15 cellular contexts compared by ENCODE assay signal in the genomic region with DNA sequence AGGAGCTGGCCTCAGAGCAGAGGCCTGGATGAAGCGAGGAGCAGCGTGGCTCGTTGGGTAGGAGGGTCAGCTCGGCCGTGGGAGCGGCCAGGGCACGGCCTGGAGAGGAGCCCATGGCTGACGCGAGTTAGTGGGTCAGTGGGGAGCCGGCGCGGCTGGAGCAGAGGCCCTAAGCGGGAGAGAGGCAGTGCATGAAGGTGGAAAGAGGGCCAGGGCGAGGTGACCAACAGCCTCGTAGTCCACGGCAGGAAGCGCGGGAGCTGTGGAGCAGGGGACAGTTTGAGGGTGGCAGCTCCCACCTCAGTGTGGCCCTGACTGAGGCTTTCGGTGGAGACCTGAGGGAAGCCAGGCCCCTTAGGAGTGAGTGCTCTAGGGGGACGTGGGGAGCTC. TPM values are rescaled to one million over a fixed set of nuclear protein-coding genes. Genes with fewer than 3 reads are reported as not detected.
DNase-seq lines count a peak whose midpoint lies in the region; TF ChIP-seq lines count a peak whose summit lies in the region.
"Had no signal": no experiment of that assay in that cellular context is flagged by ENCODE, and none has a peak within 500 bp of the region (broad histone marks: within the 10 kb centered on the region; RNA-seq: fewer than 3 reads in every experiment).

No MANE protein-coding gene starts in this region.

- no peak for TF ChIP-seq POLR2A in erythroblast (IDR thresholded peaks at IDR 0.05; ENCODE audit: low read length)

- DNase-seq in COLO668 (lab: John Stamatoyannopoulos, UW; ENCODE audit: unreplicated experiment) (peak; percentile 66), islet precursor cell (peak; percentile 53), posterior vena cava (ENCODE audit: low spot score) (peak; percentile 77), erythroblast (lab: John Stamatoyannopoulos, UW) (no peak), NOMO-1 (lab: John Stamatoyannopoulos, UW; ENCODE audit: unreplicated experiment in 2 of 2) (no peak)
- no peak for DNase-seq in stimulated activated CD4-positive, alpha-beta T cell treated with anti-CD3 and anti-CD28 coated beads, Interleukin-12 subunit alpha, Interleukin-12 subunit beta, amount 100 ng/mL, for 4 hours
- DNase-seq in stimulated activated CD4-positive, alpha-beta T cell treated with anti-CD3 and anti-CD28 coated beads, Interleukin-1b, Interleukin-23, amount 100 ng/mL, for 48 hours: no peak
- DNase-seq: activated CD4-positive, alpha-beta T cell treated with anti-CD3 and anti-CD28 coated beads for 4 hours; dermis blood vessel endothelial cell; naive thymus-derived CD4-positive, alpha-beta T cell; NCI-H2081 treated with DMSO at 0.1 percent for 48 hours; SK-N-SH; small intestine; stimulated activated CD4-positive, alpha-beta T cell treated with anti-CD3 and anti-CD28 coated beads, Interleukin-4, amount 100 ng/mL, for 24 hours had no signal

- H3K9me3 ChIP-seq in KOPT-K1 (ENCODE audit: insufficient read depth, low read length, poor library complexity, severe bottlenecking): no peaks in the 10 kb centered on the region
- H3K9me3 ChIP-seq: SK-N-SH had no signal

- peak overlapping the region; percentile 46 for H3K27ac ChIP-seq in KOPT-K1 (ENCODE audit: low read depth, low read length, poor library complexity, severe bottlenecking)

- intact Hi-C loops in posterior vena cava (cut with DNase I): loop anchor here in 1 of 2 donors (5.0 kb wide), 1 partner anchor 1834 kb away; no protein-coding TSS in a partner anchor

- H3K36me3 ChIP-seq in KOPT-K1 (ENCODE audit: insufficient read depth, low read length): peaks cover 21% of the 10 kb centered on the region

RNA-seq across cellular contexts. Expression of gene DCPS, which starts 24.1 kb away (rescaled TPM):
- 10 to 100 TPM; 11.3 to 14.3 TPM for total RNA-seq in posterior vena cava

RNA-seq across cellular contexts. Expression of gene ST3GAL4, which starts 27.5 kb away (rescaled TPM):
- total RNA-seq in posterior vena cava: 10 to 100 TPM; 36.8 to 44.6 TPM

RNA-seq across cellular contexts. Expression of gene TIRAP, which starts 45.1 kb away (rescaled TPM):
- total RNA-seq in posterior vena cava: 10 to 100 TPM in 1 of 2 donors, 1 to 10 TPM in 1; 7.7 to 12.5 TPM

RNA-seq across cellular contexts. Expression of gene FOXRED1, which starts 59.0 kb away (rescaled TPM):
- total RNA-seq in posterior vena cava: 10 to 100 TPM; 10.3 to 16.1 TPM

RNA-seq across cellular contexts. Expression of gene SRPRA, which starts 59.3 kb away (rescaled TPM):
- total RNA-seq in posterior vena cava: 10 to 100 TPM; 79.7 to 82.0 TPM

Comparison
In these comparisons a context has a peak if more than half of its experiments do, and no peak if none do; other contexts are left out.
1. DNase-seq: peak in COLO668 (single experiment), islet precursor cell (single experiment) and posterior vena cava (single experiment); none in stimulated activated CD4-positive, alpha-beta T cell treated with anti-CD3 and anti-CD28 coated beads, Interleukin-12 subunit alpha, Interleukin-12 subunit beta, amount 100 ng/mL, for 4 hours (single experiment), erythroblast (0 of 2), NOMO-1 (0 of 2) and stimulated activated CD4-positive, alpha-beta T cell treated with anti-CD3 and anti-CD28 coated beads, Interleukin-1b, Interleukin-23, amount 100 ng/mL, for 48 hours (single experiment).